17 cellular contexts compared by ENCODE assay signal in genomic region chr1:235057385-235058306, GRCh38.
DNase-seq lines count a peak whose midpoint lies in the region; ATAC-seq, FAIRE-seq and TF ChIP-seq lines count a peak whose summit lies in the region.
"Had no signal": no experiment of that assay in that cellular context is flagged by ENCODE, and none has a peak within 500 bp of the region (broad histone marks: within the 10 kb centered on the region; RNA-seq: fewer than 3 reads in every experiment).

No MANE protein-coding gene starts in this region.

- H3K36me3 ChIP-seq in Panc1 (ENCODE audit: control insufficient read depth, insufficient read depth, low read length) (no peaks in the 10 kb centered on the region), kidney (ENCODE audit: control insufficient read depth in 1 of 2, insufficient read depth in 2 of 2, low read length in 2 of 2) (no peaks in the 10 kb centered on the region), osteoblast (ENCODE audit: insufficient read depth, low read length) (no peaks in the 10 kb centered on the region)
- H3K36me3 ChIP-seq: SJCRH30 had no signal

- H3K27ac ChIP-seq in Panc1 (ENCODE audit: low read length) (peak overlapping the region; percentile 62; the same call in 1 of the 2 replicates), kidney (ENCODE audit: low read depth in 2 of 2, low read length in 2 of 2) (no peak overlapping the region), osteoblast (ENCODE audit: low read depth, low read length) (no peak overlapping the region)
- H3K27ac ChIP-seq: SJCRH30 had no signal

- no peak overlapping the region for H3K4me2 ChIP-seq in osteoblast (ENCODE audit: insufficient read depth, low read length)

- CTCF ChIA-PET in Panc1 (lab: Charles Lee) = no interaction called here

- H3K4me3 ChIP-seq in Panc1 (ENCODE audit: low read depth in 2 of 2, low read length in 2 of 2) = no peak overlapping the region
- H3K4me3 ChIP-seq in kidney (ENCODE audit: low read length in 2 of 2) = no peak overlapping the region
- no peak overlapping the region for H3K4me3 ChIP-seq in osteoblast (ENCODE audit: insufficient read depth, low read length)
- H3K4me3 ChIP-seq: SJCRH30 had no signal

- POLR2A ChIA-PET in Panc1 (lab: Charles Lee) = interaction anchor here (0.7 kb wide), 1 partner anchor 35 kb away, joined by 7 read pairs; no protein-coding TSS in a partner anchor

- no peak overlapping the region for H2AFZ ChIP-seq in osteoblast (ENCODE audit: low read length)

- in situ Hi-C loops in GM13976 (cut with MboI; ENCODE audit: low sequenced_read_pairs, unreplicated experiment) = no loop called here
- in situ Hi-C loops in Panc1 (cut with HindIII; ENCODE audit: low pct_unique_long_range_greater_than_20kb, low sequenced_read_pairs) = no loop called here

- no peak overlapping the region for H3K9ac ChIP-seq in kidney (ENCODE audit: low read length in 2 of 2)

- H3K9me3 ChIP-seq in Panc1 (ENCODE audit: control insufficient read depth, insufficient read depth, low read depth, low read length) (no peaks in the 10 kb centered on the region), kidney (ENCODE audit: control insufficient read depth in 1 of 2, low read length in 2 of 2) (no peaks in the 10 kb centered on the region), osteoblast (ENCODE audit: low read depth, low read length) (no peaks in the 10 kb centered on the region)
- H3K9me3 ChIP-seq: SJCRH30 had no signal

- BruUV-seq in Panc1 (replicated peaks; lab: Mats Ljungman, UMichigan) = no TSS peak

- H4K20me1 ChIP-seq in osteoblast (ENCODE audit: insufficient read depth, low read length) = no peaks in the 10 kb centered on the region

- FAIRE-seq in kidney (lab: Jason Lieb, UNC) = no peak

- no peaks in the 10 kb centered on the region for H3K27me3 ChIP-seq in Panc1 (ENCODE audit: control insufficient read depth, insufficient read depth, low read length)
- H3K27me3 ChIP-seq in osteoblast (ENCODE audit: insufficient read depth, low read length) = no peaks in the 10 kb centered on the region
- H3K27me3 ChIP-seq: SJCRH30 had no signal

- intact Hi-C loops in Panc1 (cut with micrococcal nuclease; ENCODE audit: unreplicated experiment) (no loop called here), kidney (cut with DNase I) (no loop called here)

- peak; percentile 10 for DNase-seq in GM13976 (ENCODE audit: low spot score)
- no peak for DNase-seq in Panc1 (ENCODE audit: low read depth, low spot score)
- DNase-seq in kidney = peak; percentile 32
- peak; percentile 21 for DNase-seq in osteoblast (ENCODE audit: insufficient read length, low spot score, missing footprints)
- no peak for DNase-seq in DMS79 (lab: John Stamatoyannopoulos, UW)
- no peak for DNase-seq in NCI-H526 (lab: John Stamatoyannopoulos, UW)
- DNase-seq in LoVo (ENCODE audit: low spot score) = no peak
- DNase-seq: ACHN; C1 segment of cervical spinal cord; CD8-positive, alpha-beta memory T cell; DMS79 treated with DMSO at 0.1 percent for 48 hours; H9; NCI-H187; NCI-H2227 treated with DMSO at 0.1 percent for 48 hours; NCI-H510A treated with DMSO at 0.1 percent for 48 hours; RPMI8226; SJCRH30 had no signal

- TF ChIP-seq CTCF in GM13976 (IDR thresholded peaks at IDR 0.05; ENCODE audit: borderline replicate concordance, control extremely low read depth, extremely low read depth, insufficient read depth, missing control alignments) (no peak), Panc1 (IDR thresholded peaks at IDR 0.05) (no peak), kidney (IDR thresholded peaks at IDR 0.05; ENCODE audit: borderline replicate concordance, extremely low read depth, insufficient read depth) (no peak), osteoblast (IDR thresholded peaks at IDR 0.05; ENCODE audit: extremely low read depth, low read depth, low read length) (no peak)

- H3K4me1 ChIP-seq in Panc1 (ENCODE audit: control insufficient read depth, insufficient read depth, low read length) (peaks cover 26% of the 10 kb centered on the region), kidney (ENCODE audit: control insufficient read depth in 1 of 2, insufficient read depth in 1 of 2, low read depth in 1 of 2, low read length in 2 of 2) (peaks cover 17% of the 10 kb centered on the region in 2 donors), osteoblast (ENCODE audit: insufficient read depth, low read length) (no peaks in the 10 kb centered on the region)

- H3K79me2 ChIP-seq in osteoblast (ENCODE audit: insufficient read depth, low read length) = no peaks in the 10 kb centered on the region

- ATAC-seq in Panc1 = no peak

Comparison
In these comparisons a context has a peak if more than half of its experiments do, and no peak if none do; other contexts are left out.
1. DNase-seq: peak in GM13976 (single experiment), kidney (single experiment) and osteoblast (single experiment); none in Panc1 (single experiment), DMS79 (single experiment), NCI-H526 (0 of 2) and LoVo (single experiment).